ENCODE assay signal across 8 cellular contexts in the genomic region with DNA sequence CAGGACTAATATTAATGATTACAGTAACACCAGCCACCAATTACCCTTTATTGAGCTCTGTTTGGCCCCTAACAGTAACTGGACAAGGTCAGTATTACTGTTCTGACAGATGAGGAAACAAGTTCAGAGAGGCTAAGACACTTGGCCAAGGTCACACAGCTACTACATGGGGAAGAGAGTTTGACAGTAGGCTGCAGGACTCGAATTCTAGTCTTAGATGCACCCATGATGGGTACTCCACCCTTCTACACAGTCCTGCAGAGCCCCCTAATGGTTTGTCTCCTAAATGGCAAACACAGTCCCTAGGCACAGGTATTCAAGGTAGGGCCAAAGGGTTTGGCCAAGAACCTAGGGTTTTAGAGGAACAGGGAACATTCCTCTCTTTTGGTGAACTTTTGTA.
A peak's percentile ranks its signal among the peaks of the same experiment; 100 is the strongest.
DNase-seq lines count a peak whose midpoint lies in the region; ATAC-seq and TF ChIP-seq lines count a peak whose summit lies in the region.

No MANE protein-coding gene starts in this region.

- H3K4me3 ChIP-seq in GM12864 (ENCODE audit: low read depth, low read length) (no peak overlapping the region), mucosa of descending colon (no peak overlapping the region)

- no peaks in the 10 kb centered on the region for H3K4me1 ChIP-seq in mucosa of descending colon (ENCODE audit: low read depth)

- H3K36me3 ChIP-seq in mucosa of descending colon (ENCODE audit: low read depth), result no peaks in the 10 kb centered on the region

- intact Hi-C loops in mucosa of descending colon (cut with DNase I, micrococcal nuclease), result no loop called here

- H3K9me3 ChIP-seq in mucosa of descending colon, result no peaks in the 10 kb centered on the region

- DNase-seq in GM12864 (ENCODE audit: low read depth) (no peak), mucosa of descending colon (peak in 1 of 3 donors; percentile 14), globus pallidus (ENCODE audit: low spot score) (no peak), SKM-1 (lab: John Stamatoyannopoulos, UW; ENCODE audit: unreplicated experiment) (no peak), dermis blood vessel endothelial cell (no peak), NCI-H187 (lab: John Stamatoyannopoulos, UW) (no peak)
- peak; percentile 41 for DNase-seq in activated CD4-positive, alpha-beta T cell treated with anti-CD3 and anti-CD28 coated beads for 48 hours

- ATAC-seq in HG02884 (IDR thresholded peaks at IDR 0.05; ENCODE audit: unreplicated experiment), result peak; percentile 44
- ATAC-seq in mucosa of descending colon, result peak; percentile 39

- TF ChIP-seq CTCF in GM12864 (IDR thresholded peaks at IDR 0.05; ENCODE audit: low read depth, low read length, missing control alignments), result peak; percentile 60
- no peak for TF ChIP-seq CTCF in mucosa of descending colon (IDR thresholded peaks at IDR 0.05)
